ENCODE assay signal across 26 cellular contexts in genomic region chr5:161064297-161064696, GRCh38.
"Had no signal": no experiment of that assay in that cellular context is flagged by ENCODE, and none has a peak within 500 bp of the region (broad histone marks: within the 10 kb centered on the region; RNA-seq: fewer than 3 reads in every experiment).

No MANE protein-coding gene starts in this region.

- DNase-seq: cortex of kidney; effector memory CD8-positive, alpha-beta T cell; hypothalamus; kidney; mucosa of descending colon; naive B cell; stimulated activated CD4-positive, alpha-beta T cell treated with anti-CD3 and anti-CD28 coated beads, Interleukin-12 subunit alpha, Interleukin-12 subunit beta, amount 100 ng/mL, for 4 hours; stimulated activated CD4-positive, alpha-beta T cell treated with anti-CD3 and anti-CD28 coated beads, Interleukin-1b, Interleukin-23, amount 100 ng/mL, for 48 hours; stimulated activated CD4-positive, alpha-beta T cell treated with anti-CD3 and anti-CD28 coated beads, Interleukin-4, amount 100 ng/mL, for 1 hour; stimulated activated CD8-positive, alpha-beta memory T cell treated with anti-CD3 and anti-CD28 coated beads, Interleukin-4, amount 100 ng/mL, for 48 hours; stimulated activated naive CD4-positive, alpha-beta T cell; stimulated activated naive CD8-positive, alpha-beta T cell treated with anti-CD3 and anti-CD28 coated beads, Interleukin-15, amount 100 ng/mL, for 72 hours; transverse colon; upper lobe of right lung; uterus had no signal

- ATAC-seq: effector memory CD8-positive, alpha-beta T cell; left lobe of liver; mucosa of descending colon; natural killer cell treated with Interleukin-12 subunit alpha and Interleukin-12 subunit beta and Interleukin-15 and Interleukin-18, amount 100 ng/mL, for 72 hours; sciatic nerve; stimulated activated naive CD8-positive, alpha-beta T cell treated with anti-CD3 and anti-CD28 coated beads, Interleukin-15, amount 100 ng/mL, for 72 hours; upper lobe of right lung had no signal

- H3K4me1 ChIP-seq: neural progenitor cell, parathyroid adenoma, suprapubic skin, transverse colon, upper lobe of right lung, uterus had no signal

- H3K4me3 Mint-ChIP-seq: effector memory CD8-positive, alpha-beta T cell; memory B cell; mesothelial cell of epicardium; naive B cell; natural killer cell treated with Interleukin-12 subunit alpha and Interleukin-12 subunit beta and Interleukin-15 and Interleukin-18, amount 100 ng/mL, for 72 hours; neural progenitor cell; stimulated activated naive CD8-positive, alpha-beta T cell treated with anti-CD3 and anti-CD28 coated beads, Interleukin-15, amount 100 ng/mL, for 72 hours had no signal

- H3K27ac Mint-ChIP-seq: effector memory CD8-positive, alpha-beta T cell; memory B cell; mesothelial cell of epicardium; naive B cell; natural killer cell treated with Interleukin-12 subunit alpha and Interleukin-12 subunit beta and Interleukin-15 and Interleukin-18, amount 100 ng/mL, for 72 hours; neural progenitor cell; progenitor cell of endocrine pancreas; stimulated activated naive CD8-positive, alpha-beta T cell treated with anti-CD3 and anti-CD28 coated beads, Interleukin-15, amount 100 ng/mL, for 72 hours had no signal

- H2AFZ ChIP-seq: neural progenitor cell, parathyroid adenoma had no signal

- H3K36me3 Mint-ChIP-seq: memory B cell; mesothelial cell of epicardium; naive B cell; natural killer cell treated with Interleukin-12 subunit alpha and Interleukin-12 subunit beta and Interleukin-15 and Interleukin-18, amount 100 ng/mL, for 72 hours; neural progenitor cell had no signal

- H3K27me3 Mint-ChIP-seq: memory B cell; natural killer cell treated with Interleukin-12 subunit alpha and Interleukin-12 subunit beta and Interleukin-15 and Interleukin-18, amount 100 ng/mL, for 72 hours; progenitor cell of endocrine pancreas; stimulated activated naive CD8-positive, alpha-beta T cell treated with anti-CD3 and anti-CD28 coated beads, Interleukin-15, amount 100 ng/mL, for 72 hours had no signal

- H3K27me3 ChIP-seq: neural progenitor cell, suprapubic skin, transverse colon, upper lobe of right lung, uterus had no signal

- H3K4me2 ChIP-seq: neural progenitor cell, smooth muscle cell had no signal

- H3K36me3 ChIP-seq: neural progenitor cell, suprapubic skin, transverse colon, upper lobe of right lung, uterus had no signal

- H3K9ac ChIP-seq: neural progenitor cell, parathyroid adenoma had no signal

- H3K79me2 ChIP-seq: parathyroid adenoma had no signal

- H3K4me1 Mint-ChIP-seq: memory B cell; mesothelial cell of epicardium; naive B cell; neural progenitor cell; stimulated activated naive CD8-positive, alpha-beta T cell treated with anti-CD3 and anti-CD28 coated beads, Interleukin-15, amount 100 ng/mL, for 72 hours had no signal

- H3K9me3 Mint-ChIP-seq: memory B cell; mesothelial cell of epicardium; neural progenitor cell; stimulated activated naive CD8-positive, alpha-beta T cell treated with anti-CD3 and anti-CD28 coated beads, Interleukin-15, amount 100 ng/mL, for 72 hours had no signal

- H3K27ac ChIP-seq: neural progenitor cell, parathyroid adenoma, suprapubic skin, transverse colon, upper lobe of right lung, uterus had no signal

- H3K4me3 ChIP-seq: lung, mucosa of descending colon, neural progenitor cell, smooth muscle cell, suprapubic skin, transverse colon, upper lobe of right lung, uterus had no signal
